Comparison of ENCODE assay signal across 12 cellular contexts in genomic region chr7:18151419-18151818, GRCh38.
DNase-seq lines count a peak whose midpoint lies in the region; ATAC-seq and TF ChIP-seq lines count a peak whose summit lies in the region.
"Had no signal": no experiment of that assay in that cellular context is flagged by ENCODE, and none has a peak within 500 bp of the region (broad histone marks: within the 10 kb centered on the region; RNA-seq: fewer than 3 reads in every experiment).

No MANE protein-coding gene starts in this region.

- no peaks in the 10 kb centered on the region for H3K9me3 ChIP-seq in OCI-LY1 (ENCODE audit: low read length)

- no peaks in the 10 kb centered on the region for H3F3A ChIP-seq in OCI-LY1 (ENCODE audit: insufficient read depth, low read length)

- H3K27me3 ChIP-seq in OCI-LY1 (ENCODE audit: insufficient read depth, low read length), result no peaks in the 10 kb centered on the region

- H3K9me2 ChIP-seq in OCI-LY1 (ENCODE audit: low read depth, low read length), result no peaks in the 10 kb centered on the region

- no peaks in the 10 kb centered on the region for H3K4me1 ChIP-seq in OCI-LY1 (ENCODE audit: insufficient read depth, low read length, severe bottlenecking)

- H3K4me3 ChIP-seq in OCI-LY1 (ENCODE audit: low read depth, low read length, poor library complexity, severe bottlenecking) (no peak overlapping the region), choroid plexus epithelial cell (ENCODE audit: low read depth, low read length) (no peak overlapping the region)

- H3K36me3 ChIP-seq in OCI-LY1 (ENCODE audit: insufficient read depth, low read length), result no peaks in the 10 kb centered on the region

- no peak overlapping the region for H3K27ac ChIP-seq in OCI-LY1 (ENCODE audit: low read depth, low read length, poor library complexity, severe bottlenecking)

- TF ChIP-seq CTCF in OCI-LY1 (IDR thresholded peaks at IDR 0.05; ENCODE audit: low read length) (peak; percentile 39; the same call in 1 of the 2 replicates), choroid plexus epithelial cell (conservative IDR thresholded peaks at IDR 0.05; ENCODE audit: low read depth, low read length) (peak; percentile 28)

- H4K20me1 ChIP-seq in OCI-LY1 (ENCODE audit: insufficient read depth, low read length), result no peaks in the 10 kb centered on the region

- H3K79me2 ChIP-seq in OCI-LY1 (ENCODE audit: insufficient read depth, low read length), result no peaks in the 10 kb centered on the region

- H3K4me2 ChIP-seq in OCI-LY1 (ENCODE audit: low read length), result no peak overlapping the region

- no peak overlapping the region for H2AFZ ChIP-seq in OCI-LY1 (ENCODE audit: low read length)

- intact Hi-C loops in left colon (cut with DNase I, micrococcal nuclease), result no loop called here

- H3K9ac ChIP-seq in OCI-LY1 (ENCODE audit: low read length), result no peak overlapping the region

- DNase-seq in COLO829 (ENCODE audit: low spot score) (peak; percentile 17), HCEC 1CT (peak; percentile 39), choroid plexus epithelial cell (ENCODE audit: low read depth) (peak; percentile 19), left colon (no peak), OCI-M2 (lab: John Stamatoyannopoulos, UW; ENCODE audit: unreplicated experiment) (no peak), NCI-H2196 treated with DMSO at 0.1 percent for 48 hours (lab: John Stamatoyannopoulos, UW; ENCODE audit: unreplicated experiment) (no peak)
- DNase-seq: activated CD4-positive, alpha-beta memory T cell treated with anti-CD3 and anti-CD28 coated beads, Interleukin-2, amount 10 ng/mL, durations not matched to agents 7 days and 5 days; CD8-positive, alpha-beta memory T cell; central memory CD4-positive, alpha-beta T cell; substantia nigra had no signal

- ATAC-seq in left colon (no peak), HG03097 (IDR thresholded peaks at IDR 0.05; ENCODE audit: low FRiP score, unreplicated experiment) (no peak)

Comparison
In these comparisons a context has a peak if more than half of its experiments do, and no peak if none do; other contexts are left out.
1. DNase-seq: peak in COLO829 (single experiment), HCEC 1CT (single experiment) and choroid plexus epithelial cell (single experiment); none in left colon (0 of 2), OCI-M2 (single experiment) and NCI-H2196 treated with DMSO at 0.1 percent for 48 hours (single experiment).